ENCODE assay signal across 10 cellular contexts in genomic region chr10:113856563-113856962, GRCh38.
DNase-seq lines count a peak whose midpoint lies in the region; ATAC-seq, FAIRE-seq and TF ChIP-seq lines count a peak whose summit lies in the region.
"Had no signal": no experiment of that assay in that cellular context is flagged by ENCODE, and none has a peak within 500 bp of the region (broad histone marks: within the 10 kb centered on the region; RNA-seq: fewer than 3 reads in every experiment).

No MANE protein-coding gene starts in this region.

- peak overlapping the region; percentile 71 for H3K4me2 ChIP-seq in DND-41 (ENCODE audit: insufficient read depth, low read length)
- H3K4me2 ChIP-seq in KMS-11: peak overlapping the region; percentile 78; the same call in 1 of the 2 replicates

- H2AFZ ChIP-seq in DND-41 (ENCODE audit: low read depth, low read length) (no peak overlapping the region), KMS-11 (ENCODE audit: low read depth) (no peak overlapping the region)

- H3K36me3 Mint-ChIP-seq in nephron (ENCODE audit: low read depth): peaks cover 31% of the 10 kb centered on the region

- H3K27ac Mint-ChIP-seq in nephron: peak overlapping the region; percentile 28 to 100 (median 51)

- H3K27me3 ChIP-seq in DND-41 (ENCODE audit: insufficient read depth, low read length, poor library complexity) (no peaks in the 10 kb centered on the region), KMS-11 (ENCODE audit: insufficient read depth, low read depth) (no peaks in the 10 kb centered on the region)

- H3K9ac ChIP-seq in DND-41 (ENCODE audit: low read depth, low read length): peak overlapping the region; percentile 97
- no peak overlapping the region for H3K9ac ChIP-seq in KMS-11

- no peak for ATAC-seq in DND-41 (ENCODE audit: insufficient read depth, low read depth)
- no peak for ATAC-seq in GM18498 (IDR thresholded peaks at IDR 0.05; ENCODE audit: unreplicated experiment)
- ATAC-seq in HG02970 (IDR thresholded peaks at IDR 0.05; ENCODE audit: low FRiP score, unreplicated experiment): no peak
- ATAC-seq: left lobe of liver had no signal

- H3K79me2 ChIP-seq in DND-41 (ENCODE audit: insufficient read depth, low read length) (peaks cover 51% of the 10 kb centered on the region), KMS-11 (ENCODE audit: insufficient read depth, low read depth) (peaks cover 20% of the 10 kb centered on the region)

- H3K9me3 ChIP-seq in DND-41 (ENCODE audit: insufficient read depth, low read length, severe bottlenecking): no peaks in the 10 kb centered on the region

- H3K27ac ChIP-seq in DND-41 (ENCODE audit: low read length) (peak overlapping the region; percentile 99; the same call in 1 of the 2 replicates), KMS-11 (no peak overlapping the region)

- no peaks in the 10 kb centered on the region for H4K20me1 ChIP-seq in DND-41 (ENCODE audit: insufficient read depth, low read length)
- no peaks in the 10 kb centered on the region for H4K20me1 ChIP-seq in KMS-11 (ENCODE audit: insufficient read depth)

- H3K4me1 ChIP-seq in DND-41 (ENCODE audit: insufficient read depth, low read length) (peaks cover 50% of the 10 kb centered on the region), KMS-11 (ENCODE audit: low read depth, poor library complexity, severe bottlenecking) (peaks cover 39% of the 10 kb centered on the region)

- peak overlapping the region; percentile 87 to 94; a peak in 3 of 4 replicates for H3K4me3 ChIP-seq in DND-41 (ENCODE audit: low read depth in 1 of 2, low read length in 2 of 2)
- no peak overlapping the region for H3K4me3 ChIP-seq in KMS-11 (IDR thresholded peaks at IDR 0.05; ENCODE audit: insufficient read depth, low read depth, low read length)

- FAIRE-seq in colon (lab: Jason Lieb, UNC): peak; percentile 45

- peaks cover 4% of the 10 kb centered on the region for H3K27me3 Mint-ChIP-seq in nephron (ENCODE audit: low read depth)

- H3K4me1 Mint-ChIP-seq in nephron: peaks cover 44% of the 10 kb centered on the region

- TF ChIP-seq CTCF in DND-41 (IDR thresholded peaks at IDR 0.05; ENCODE audit: borderline replicate concordance, extremely low read depth, low read length, poor library complexity, severe bottlenecking): no peak
- TF ChIP-seq CTCF in KMS-11 (conservative IDR thresholded peaks at IDR 0.05; ENCODE audit: low read depth, low read length): no peak
- no peak for TF ChIP-seq CTCF in nephron (IDR thresholded peaks at IDR 0.05; ENCODE audit: unreplicated experiment in 3 of 3)

- DNase-seq in DND-41 (no peak), NCI-H345 treated with DMSO at 0.1 percent for 48 hours (lab: John Stamatoyannopoulos, UW; ENCODE audit: unreplicated experiment) (no peak)
- DNase-seq in NK-92 treated with Interleukin-12 subunit alpha and Interleukin-12 subunit beta, amount 100 ng/mL, for 24 hours (lab: John Stamatoyannopoulos, UW): no peak
- DNase-seq: MV-4-11 had no signal

- H3K9me3 Mint-ChIP-seq in nephron: no peaks in the 10 kb centered on the region

- H3K36me3 ChIP-seq in DND-41 (ENCODE audit: insufficient read depth, low read length) (peaks cover 33% of the 10 kb centered on the region), KMS-11 (ENCODE audit: insufficient read depth) (peaks cover 14% of the 10 kb centered on the region)

- peak overlapping the region; percentile 93 to 98 (median 97) for H3K4me3 Mint-ChIP-seq in nephron
